ENCODE assay signal across 14 cellular contexts in the genomic region with DNA sequence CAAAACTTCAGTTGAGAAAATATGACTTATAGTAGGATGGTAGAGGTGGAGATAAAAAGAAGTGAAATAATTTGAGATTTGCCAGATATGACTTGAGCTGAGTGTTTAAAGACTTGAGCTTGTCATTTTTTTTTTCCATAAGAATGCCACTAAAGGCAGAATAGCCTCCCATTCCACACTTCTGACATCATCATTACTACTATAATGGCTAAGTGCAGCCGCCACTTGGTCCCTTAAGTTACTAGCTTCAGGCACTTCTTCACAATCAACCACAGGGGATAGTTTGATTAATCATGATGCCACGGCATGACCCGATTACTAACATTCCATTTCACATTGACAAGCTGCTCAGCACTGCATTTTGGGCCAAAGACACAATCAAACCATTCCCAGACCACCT.
"Had no signal": no experiment of that assay in that cellular context is flagged by ENCODE, and none has a peak within 500 bp of the region (broad histone marks: within the 10 kb centered on the region; RNA-seq: fewer than 3 reads in every experiment).

No MANE protein-coding gene starts in this region.

- DNase-seq: activated CD4-positive, alpha-beta memory T cell treated with anti-CD3 and anti-CD28 coated beads, Interleukin-2, amount 10 ng/mL, durations not matched to agents 7 days and 5 days; activated CD4-positive, alpha-beta T cell treated with anti-CD3 and anti-CD28 coated beads for 4 hours; activated T-cell treated with anti-CD3 and anti-CD28 coated beads, Interleukin-2, amount 50 U/mL, for 24 hours; adrenal gland; glutamatergic neuron; hypothalamus; kidney glomerular epithelial cell; psoas muscle; stimulated activated CD4-positive, alpha-beta T cell treated with anti-CD3 and anti-CD28 coated beads, Interleukin-1b, Interleukin-23, amount 100 ng/mL, for 48 hours; stomach; testis; upper lobe of right lung had no signal

- H3K27me3 ChIP-seq: adrenal gland, esophagus muscularis mucosa, stomach, testis, upper lobe of right lung had no signal

- H3K27ac ChIP-seq: adrenal gland, coronary artery, esophagus muscularis mucosa, psoas muscle, stomach, testis, upper lobe of right lung had no signal

- H3K4me3 ChIP-seq: adrenal gland, coronary artery, esophagus muscularis mucosa, psoas muscle, stomach, testis, upper lobe of right lung had no signal

- H3K9me3 ChIP-seq: psoas muscle, testis had no signal

- H3K36me3 ChIP-seq: adrenal gland, esophagus muscularis mucosa, stomach, upper lobe of right lung had no signal

- H3K4me1 ChIP-seq: adrenal gland, esophagus muscularis mucosa, psoas muscle, stomach, testis, upper lobe of right lung had no signal
